ENCODE assay signal across 2 cellular contexts in genomic region chr6:73712536-73712935, GRCh38.
A peak's percentile ranks its signal among the peaks of the same experiment; 100 is the strongest.
TF ChIP-seq lines count a peak whose summit lies in the region.

No MANE protein-coding gene starts in this region.

TF ChIP-seq in A549, 52 proteins besides CTCF, POLR2A, EP300 and RAD21:
- TF ChIP-seq SREBF2 (IDR thresholded peaks at IDR 0.05) (no peak), CHD4 (IDR thresholded peaks at IDR 0.05; ENCODE audit: borderline replicate concordance) (no peak), NFE2L2 (conservative IDR thresholded peaks at IDR 0.05; ENCODE audit: low read length) (no peak), MAZ (IDR thresholded peaks at IDR 0.05; ENCODE audit: borderline replicate concordance, low read depth, low read length) (no peak), CBX8 (IDR thresholded peaks at IDR 0.05) (no peak), HEYL (CRISPR knock-in tag; IDR thresholded peaks at IDR 0.05) (no peak), ZSCAN20 (CRISPR knock-in tag; IDR thresholded peaks at IDR 0.05) (no peak), KDM1A (IDR thresholded peaks at IDR 0.05; ENCODE audit: low read depth) (no peak), HES2 (IDR thresholded peaks at IDR 0.05) (no peak), CBX2 (IDR thresholded peaks at IDR 0.05; ENCODE audit: borderline replicate concordance, low read depth) (no peak), JUNB (IDR thresholded peaks at IDR 0.05) (no peak), MAFK (IDR thresholded peaks at IDR 0.05; ENCODE audit: partially characterized antibody) (no peak), MAX (IDR thresholded peaks at IDR 0.05) (no peak), HMGXB4 (CRISPR knock-in tag; IDR thresholded peaks at IDR 0.05; ENCODE audit: borderline replicate concordance) (no peak)

TF ChIP-seq in IMR-90, 13 proteins besides CTCF, POLR2A, EP300 and RAD21:
- TF ChIP-seq NFE2L2 (IDR thresholded peaks at IDR 0.05; ENCODE audit: low read depth, low read length) = no peak
- TF ChIP-seq CEBPB (IDR thresholded peaks at IDR 0.05; ENCODE audit: low read depth, low read length) = peak; percentile 14; the same call in 1 of the 2 replicates
TF ChIP-seq in IMR-90: peak in this region for 1.
